ENCODE assay signal across 18 cellular contexts in genomic region chr3:52432631-52433030, GRCh38. TPM values are rescaled to one million over a fixed set of nuclear protein-coding genes. Genes with fewer than 3 reads are reported as not detected.
A peak's percentile ranks its signal among the peaks of the same experiment; 100 is the strongest.
DNase-seq lines count a peak whose midpoint lies in the region; ATAC-seq and TF ChIP-seq lines count a peak whose summit lies in the region.
"Had no signal": no experiment of that assay in that cellular context is flagged by ENCODE, and none has a peak within 500 bp of the region (broad histone marks: within the 10 kb centered on the region; RNA-seq: fewer than 3 reads in every experiment).

No MANE protein-coding gene starts in this region.

- ATAC-seq in HG02970 (IDR thresholded peaks at IDR 0.05; ENCODE audit: low FRiP score, unreplicated experiment) = no peak
- ATAC-seq in HG03045 (IDR thresholded peaks at IDR 0.05; ENCODE audit: unreplicated experiment) = no peak
- ATAC-seq in activated CD8-positive, alpha-beta T cell treated with anti-CD3 and anti-CD28 coated beads for 36 hours = no peak

- H3K36me3 Mint-ChIP-seq in CD14-positive monocyte = no peaks in the 10 kb centered on the region
- no peaks in the 10 kb centered on the region for H3K36me3 Mint-ChIP-seq in activated CD8-positive, alpha-beta T cell treated with anti-CD3 and anti-CD28 coated beads for 36 hours (ENCODE audit: low read depth)

- TF ChIP-seq CTCF in CD14-positive monocyte (IDR thresholded peaks at IDR 0.05) (no peak), coronary artery (IDR thresholded peaks at IDR 0.05) (no peak)
- no peak for TF ChIP-seq CTCF in activated CD8-positive, alpha-beta T cell treated with anti-CD3 and anti-CD28 coated beads for 36 hours (IDR thresholded peaks at IDR 0.05)

- POLR2A ChIA-PET in activated CD8-positive, alpha-beta T cell treated with anti-CD3 and anti-CD28 coated beads for 36 hours (lab: Charles Lee) = interaction anchor here (0.6 to 0.8 kb wide), 2 partner anchors 11 to 58 kb away, joined by 3 read pairs; no protein-coding TSS in a partner anchor

- no peaks in the 10 kb centered on the region for H3K9me3 ChIP-seq in skeletal muscle tissue (ENCODE audit: control insufficient read depth in 3 of 3, low read length in 3 of 3)
- H3K9me3 ChIP-seq: mucosa of descending colon had no signal

- peaks cover 0 to 3% (median 0%) of the 10 kb centered on the region in 7 donors for H3K9me3 Mint-ChIP-seq in CD14-positive monocyte
- H3K9me3 Mint-ChIP-seq in activated CD8-positive, alpha-beta T cell treated with anti-CD3 and anti-CD28 coated beads for 36 hours = no peaks in the 10 kb centered on the region
- H3K9me3 Mint-ChIP-seq: HFFc6 had no signal

- DNase-seq in CD14-positive monocyte (ENCODE audit: low spot score) (no peak), coronary artery (ENCODE audit: low spot score) (peak; percentile 67), islet precursor cell (peak; percentile 41), NCI-H2081 treated with DMSO at 0.1 percent for 48 hours (lab: John Stamatoyannopoulos, UW) (no peak)
- DNase-seq in activated CD8-positive, alpha-beta T cell treated with anti-CD3 and anti-CD28 coated beads for 36 hours = no peak
- DNase-seq: activated gamma-delta T cell treated with Interleukin-2 at 50 U/mL for 16 hours; cerebellar nuclear complex; DMS53; HFFc6; mucosa of descending colon; NCI-H1105 treated with DMSO at 0.1 percent for 48 hours; stimulated activated CD4-positive, alpha-beta T cell treated with anti-CD3 and anti-CD28 coated beads, Interleukin-4, amount 100 ng/mL, for 1 hour had no signal

- H3K27ac ChIP-seq in coronary artery = peak overlapping the region in 1 of 2 donors; percentile 60
- peak overlapping the region; percentile 19 for H3K27ac ChIP-seq in skeletal muscle tissue (ENCODE audit: low read depth, low read length)

- CTCF ChIA-PET in activated CD8-positive, alpha-beta T cell treated with anti-CD3 and anti-CD28 coated beads for 36 hours (lab: Charles Lee) = interaction anchor here (3.3 to 5.8 kb wide), 3 partner anchors 15 to 20 kb away, joined by 12 to 111 read pairs (median 27); partner anchors contain the start of gene SEMA3G

- no peaks in the 10 kb centered on the region for H3K27me3 ChIP-seq in skeletal muscle tissue (ENCODE audit: control insufficient read depth in 3 of 3, insufficient read depth in 3 of 3, low read length in 3 of 3)

- H3K9ac ChIP-seq in skeletal muscle tissue (ENCODE audit: low read depth in 1 of 3, low read length in 3 of 3) = peak overlapping the region in 1 of 3 donors; percentile 33

- no peak overlapping the region for H3K4me3 Mint-ChIP-seq in CD14-positive monocyte
- no peak overlapping the region for H3K4me3 Mint-ChIP-seq in activated CD8-positive, alpha-beta T cell treated with anti-CD3 and anti-CD28 coated beads for 36 hours
- H3K4me3 Mint-ChIP-seq: HFFc6 had no signal

- H3K27ac Mint-ChIP-seq in CD14-positive monocyte = peak overlapping the region in 6 of 7 donors; percentile 15 to 55 (median 44)
- H3K27ac Mint-ChIP-seq in activated CD8-positive, alpha-beta T cell treated with anti-CD3 and anti-CD28 coated beads for 36 hours = no peak overlapping the region
- H3K27ac Mint-ChIP-seq: HFFc6 had no signal

- H3K4me1 Mint-ChIP-seq in CD14-positive monocyte = peaks cover 45% of the 10 kb centered on the region
- no peaks in the 10 kb centered on the region for H3K4me1 Mint-ChIP-seq in activated CD8-positive, alpha-beta T cell treated with anti-CD3 and anti-CD28 coated beads for 36 hours (ENCODE audit: low read depth)

- H3K27me3 Mint-ChIP-seq in CD14-positive monocyte (ENCODE audit: low read depth in 3 of 3) = peaks cover 2 to 12% (median 6%) of the 10 kb centered on the region in 3 donors
- no peaks in the 10 kb centered on the region for H3K27me3 Mint-ChIP-seq in activated CD8-positive, alpha-beta T cell treated with anti-CD3 and anti-CD28 coated beads for 36 hours

- H3K36me3 ChIP-seq in skeletal muscle tissue (ENCODE audit: control insufficient read depth in 3 of 3, insufficient read depth in 3 of 3, low read length in 3 of 3) = peaks cover 0 to under 1% (median 0%) of the 10 kb centered on the region in 3 donors

- peaks cover 21 to 45% (median 28%) of the 10 kb centered on the region in 3 donors for H3K4me1 ChIP-seq in skeletal muscle tissue (ENCODE audit: control insufficient read depth in 3 of 3, insufficient read depth in 3 of 3, low read length in 3 of 3)

- intact Hi-C loops in CD14-positive monocyte (cut with micrococcal nuclease) = no loop called here
- intact Hi-C loops in activated CD8-positive, alpha-beta T cell treated with anti-CD3 and anti-CD28 coated beads for 36 hours (cut with micrococcal nuclease) = no loop called here

- no peak overlapping the region for H3K4me3 ChIP-seq in coronary artery
- H3K4me3 ChIP-seq in skeletal muscle tissue (ENCODE audit: low read length in 3 of 3) = no peak overlapping the region
- H3K4me3 ChIP-seq: mucosa of descending colon had no signal

RNA-seq across cellular contexts. Expression of gene SEMA3G, which starts 12.3 kb away (rescaled TPM):
- polyA plus RNA-seq in CD14-positive monocyte = not detected
- total RNA-seq in skeletal muscle tissue = 4.7 TPM
- total RNA-seq in activated CD8-positive, alpha-beta T cell treated with anti-CD3 and anti-CD28 coated beads for 36 hours = not detected
- total RNA-seq: fibroblast of villous mesenchyme, HFFc6, LHCN-M2, osteocyte had no signal

RNA-seq across cellular contexts. Expression of gene TNNC1, which starts 21.2 kb away (rescaled TPM):
- polyA plus RNA-seq in CD14-positive monocyte = not detected
- total RNA-seq in skeletal muscle tissue = 461 TPM
- 1 to 10 TPM; 4.8 to 5.9 TPM for total RNA-seq in activated CD8-positive, alpha-beta T cell treated with anti-CD3 and anti-CD28 coated beads for 36 hours
- total RNA-seq: osteocyte had no signal

RNA-seq across cellular contexts. Expression of gene PHF7, which starts 22.2 kb away (rescaled TPM):
- 1 to 10 TPM; 3.3 to 6.2 TPM for polyA plus RNA-seq in CD14-positive monocyte
- total RNA-seq in skeletal muscle tissue = 5.2 TPM
- 10 to 100 TPM; 18.4 to 20.6 TPM for total RNA-seq in activated CD8-positive, alpha-beta T cell treated with anti-CD3 and anti-CD28 coated beads for 36 hours

RNA-seq across cellular contexts. Expression of gene NISCH, which starts 22.8 kb away (rescaled TPM):
- 10 to 100 TPM in 1 of 2 donors, 1 to 10 TPM in 1; 9.7 to 13.1 TPM for polyA plus RNA-seq in CD14-positive monocyte
- 43.3 TPM for total RNA-seq in skeletal muscle tissue
- 10 to 100 TPM; 57.1 to 57.4 TPM for total RNA-seq in activated CD8-positive, alpha-beta T cell treated with anti-CD3 and anti-CD28 coated beads for 36 hours

RNA-seq across cellular contexts. Expression of gene BAP1, which starts 22.8 kb away (rescaled TPM):
- polyA plus RNA-seq in CD14-positive monocyte = 10 to 100 TPM; 11.2 to 12.9 TPM
- 60.0 TPM for total RNA-seq in skeletal muscle tissue
- total RNA-seq in activated CD8-positive, alpha-beta T cell treated with anti-CD3 and anti-CD28 coated beads for 36 hours = 100 to 1,000 TPM in 1 of 2 experiments, 10 to 100 TPM in 1; 98.1 to 101 TPM

Comparison
In these comparisons a context has a peak if more than half of its experiments do, and no peak if none do; other contexts are left out.
1. DNase-seq: peak in coronary artery (single experiment) and islet precursor cell (single experiment); none in CD14-positive monocyte (single experiment), activated CD8-positive, alpha-beta T cell treated with anti-CD3 and anti-CD28 coated beads for 36 hours (single experiment) and NCI-H2081 treated with DMSO at 0.1 percent for 48 hours (single experiment).
2. RNA of gene TNNC1, which starts 21.2 kb away (total RNA-seq): 461 TPM in skeletal muscle tissue (single experiment); 4.8 to 5.9 TPM in activated CD8-positive, alpha-beta T cell treated with anti-CD3 and anti-CD28 coated beads for 36 hours; every median in the first group is over 10 times any median in the second.